Comparison of ENCODE assay signal across 9 cellular contexts in genomic region chr11:78229106-78229505, GRCh38.
"Had no signal": no experiment of that assay in that cellular context is flagged by ENCODE, and none has a peak within 500 bp of the region (broad histone marks: within the 10 kb centered on the region; RNA-seq: fewer than 3 reads in every experiment).

No MANE protein-coding gene starts in this region.

- H3K36me3 ChIP-seq: prostate gland, right lobe of liver had no signal

- H3K27ac Mint-ChIP-seq: activated naive CD8-positive, alpha-beta T cell treated with anti-CD3 and anti-CD28 coated beads, Interleukin-2, amount 10 ng/mL, durations not matched to agents 7 days and 5 days had no signal

- H3K27me3 Mint-ChIP-seq: activated naive CD8-positive, alpha-beta T cell treated with anti-CD3 and anti-CD28 coated beads, Interleukin-2, amount 10 ng/mL, durations not matched to agents 7 days and 5 days; naive B cell had no signal

- H3K36me3 Mint-ChIP-seq: naive B cell had no signal

- H3K27ac ChIP-seq: prostate gland, right lobe of liver had no signal

- DNase-seq: activated CD4-positive, alpha-beta T cell treated with anti-CD3 and anti-CD28 coated beads, Interleukin-2, amount 50 U/mL, for 1 hour; activated naive CD8-positive, alpha-beta T cell treated with anti-CD3 and anti-CD28 coated beads, Interleukin-2, amount 10 ng/mL, durations not matched to agents 7 days and 5 days; activated T-cell treated with anti-CD3 and anti-CD28 coated beads, Interleukin-2, amount 50 U/mL, for 48 hours; effector CD4-positive, alpha-beta T cell; right lobe of liver; stimulated activated CD4-positive, alpha-beta T cell treated with anti-CD3 and anti-CD28 coated beads, Interleukin-1b, Interleukin-23, amount 100 ng/mL, for 48 hours had no signal

- H3K4me3 Mint-ChIP-seq: activated naive CD8-positive, alpha-beta T cell treated with anti-CD3 and anti-CD28 coated beads, Interleukin-2, amount 10 ng/mL, durations not matched to agents 7 days and 5 days had no signal

- H3K9me3 Mint-ChIP-seq: activated naive CD8-positive, alpha-beta T cell treated with anti-CD3 and anti-CD28 coated beads, Interleukin-2, amount 10 ng/mL, durations not matched to agents 7 days and 5 days; naive B cell had no signal

- ATAC-seq: gastroesophageal sphincter had no signal

- H3K9me3 ChIP-seq: gastroesophageal sphincter, prostate gland, right lobe of liver had no signal
